ENCODE assay signal across 8 cellular contexts in genomic region chr15:85543741-85544155, GRCh38.
DNase-seq lines count a peak whose midpoint lies in the region; ATAC-seq lines count a peak whose summit lies in the region.

No MANE protein-coding gene starts in this region.

- no peak overlapping the region for H2BK5ac ChIP-seq in neuronal stem cell (ENCODE audit: low read length)

- no peak overlapping the region for H2BK12ac ChIP-seq in neuronal stem cell (ENCODE audit: low read length)

- no peak overlapping the region for H3K27ac ChIP-seq in neuronal stem cell (replicated peaks; ENCODE audit: low read length)
- H3K27ac ChIP-seq in SJCRH30: no peak overlapping the region

- ATAC-seq in HG03432 (IDR thresholded peaks at IDR 0.05; ENCODE audit: unreplicated experiment) (no peak), HG03039 (IDR thresholded peaks at IDR 0.05; ENCODE audit: unreplicated experiment) (no peak), HG02571 (IDR thresholded peaks at IDR 0.05; ENCODE audit: unreplicated experiment) (no peak)

- H3K14ac ChIP-seq in neuronal stem cell (ENCODE audit: low read length): no peak overlapping the region

- no peak overlapping the region for H3K4ac ChIP-seq in neuronal stem cell (ENCODE audit: low read length)

- DNase-seq in NCI-H128 (lab: John Stamatoyannopoulos, UW; ENCODE audit: unreplicated experiment) (peak; percentile 2), T-helper 22 cell (ENCODE audit: low read depth) (peak; percentile 2), neuronal stem cell (ENCODE audit: low spot score) (no peak), SJCRH30 (no peak)

- H3K9me3 ChIP-seq in endocrine pancreas (ENCODE audit: control insufficient read depth, low read length) (no peaks in the 10 kb centered on the region), neuronal stem cell (replicated peaks in 1 of 2; ENCODE audit: control insufficient read depth in 2 of 2, insufficient read depth in 1 of 2, low read depth in 1 of 2, low read length in 2 of 2) (no peaks in the 10 kb centered on the region), SJCRH30 (replicated peaks) (no peaks in the 10 kb centered on the region)

- no peak overlapping the region for H2AK5ac ChIP-seq in neuronal stem cell (ENCODE audit: low read depth, low read length)

- peak overlapping the region; percentile 63 for H3K4me3 ChIP-seq in endocrine pancreas (ENCODE audit: control insufficient read depth, insufficient read depth, low read length)
- H3K4me3 ChIP-seq in neuronal stem cell (ENCODE audit: low read length in 2 of 2): no peak overlapping the region
- no peak overlapping the region for H3K4me3 ChIP-seq in SJCRH30

- no peak overlapping the region for H2BK15ac ChIP-seq in neuronal stem cell (ENCODE audit: low read length)

- no CpG with 5 or more reads among the region's 15 CpGs for WGBS in neuronal stem cell (ENCODE audit: extremely low coverage in 2 of 2, insufficient read length in 2 of 2, insufficient replicate concordance in 1 of 2), 2 donors

- H3K79me1 ChIP-seq in neuronal stem cell (ENCODE audit: low read depth, low read length): no peaks in the 10 kb centered on the region

- H2BK120ac ChIP-seq in neuronal stem cell (ENCODE audit: low read depth, low read length): no peak overlapping the region

- H3K23ac ChIP-seq in neuronal stem cell (ENCODE audit: low read depth, low read length, poor library complexity): peak overlapping the region; percentile 82

- no peak overlapping the region for H2AFZ ChIP-seq in neuronal stem cell (ENCODE audit: low read length)

- H4K91ac ChIP-seq in neuronal stem cell (ENCODE audit: low read depth, low read length, poor library complexity): no peak overlapping the region

- H3K4me2 ChIP-seq in neuronal stem cell (ENCODE audit: insufficient read depth, low read length, poor library complexity, severe bottlenecking): no peak overlapping the region

- H4K8ac ChIP-seq in neuronal stem cell (ENCODE audit: low read depth, low read length): no peak overlapping the region

- H3K27me3 ChIP-seq in endocrine pancreas (ENCODE audit: control insufficient read depth, insufficient read depth, low read length): no peaks in the 10 kb centered on the region
- no peaks in the 10 kb centered on the region for H3K27me3 ChIP-seq in neuronal stem cell (ENCODE audit: control insufficient read depth in 3 of 3, insufficient read depth in 3 of 3, low read depth in 1 of 3, low read length in 3 of 3)
- no peaks in the 10 kb centered on the region for H3K27me3 ChIP-seq in SJCRH30

- H3K4me1 ChIP-seq in endocrine pancreas (ENCODE audit: control insufficient read depth, insufficient read depth, low read length) (peaks cover 23% of the 10 kb centered on the region), neuronal stem cell (ENCODE audit: control insufficient read depth in 2 of 2, insufficient read depth in 1 of 2, low read depth in 1 of 2, low read length in 2 of 2) (peaks cover 0 to 7% of the 10 kb centered on the region in 2 donors), SJCRH30 (peaks cover 14% of the 10 kb centered on the region; the same call in 1 of the 2 replicates)

- no peak overlapping the region for H3K18ac ChIP-seq in neuronal stem cell (ENCODE audit: low read length)

- H3K9ac ChIP-seq in endocrine pancreas (ENCODE audit: control insufficient read depth, insufficient read depth, low read length) (no peak overlapping the region), neuronal stem cell (ENCODE audit: low read depth, low read length, poor library complexity) (no peak overlapping the region)

- H3K36me3 ChIP-seq in endocrine pancreas (ENCODE audit: control insufficient read depth, insufficient read depth, low read length) (no peaks in the 10 kb centered on the region), neuronal stem cell (replicated peaks in 1 of 2; ENCODE audit: control insufficient read depth in 2 of 2, insufficient read depth in 2 of 2, low read length in 2 of 2) (peaks cover 4 to 34% of the 10 kb centered on the region in 2 donors), SJCRH30 (peaks cover 14% of the 10 kb centered on the region)

Comparison
In these comparisons a context has a peak if more than half of its experiments do, and no peak if none do; other contexts are left out.
1. DNase-seq: peak in NCI-H128 (single experiment) and T-helper 22 cell (single experiment); none in neuronal stem cell (single experiment) and SJCRH30 (0 of 2).